ENCODE assay signal across 8 cellular contexts in genomic region chr1:43835141-43836021, GRCh38.
DNase-seq lines count a peak whose midpoint lies in the region; ATAC-seq and TF ChIP-seq lines count a peak whose summit lies in the region.

No MANE protein-coding gene starts in this region.

- H3K4me1 ChIP-seq in mucosa of rectum (ENCODE audit: control insufficient read depth in 2 of 2, insufficient read depth in 2 of 2, low read length in 2 of 2): peaks cover 15 to 20% of the 10 kb centered on the region in 2 donors
- H3K4me1 ChIP-seq in testis: peaks cover 9% of the 10 kb centered on the region

- no peaks in the 10 kb centered on the region for H3K9me3 ChIP-seq in mucosa of rectum (ENCODE audit: control insufficient read depth in 2 of 2, low read length in 2 of 2)
- no peaks in the 10 kb centered on the region for H3K9me3 ChIP-seq in testis

- in situ Hi-C loops in brain microvascular endothelial cell (cut with HindIII; ENCODE audit: low pct_ligation_motif_present, low sequenced_read_pairs): no loop called here

- no peaks in the 10 kb centered on the region for H3K27me3 ChIP-seq in brain microvascular endothelial cell (replicated peaks)
- no peaks in the 10 kb centered on the region for H3K27me3 ChIP-seq in mucosa of rectum (ENCODE audit: control insufficient read depth in 2 of 2, insufficient read depth in 2 of 2, low read length in 2 of 2)
- H3K27me3 ChIP-seq in testis: no peaks in the 10 kb centered on the region

- DNase-seq in ELF-1 (ENCODE audit: low read depth, low spot score) (peak; percentile 36), NCI-H226 (peak; percentile 93), brain microvascular endothelial cell (peak; percentile 85), GM10266 (ENCODE audit: extremely low spot score) (no peak), testis (no peak), mesenteric fat pad (ENCODE audit: low spot score) (no peak)

- TF ChIP-seq POLR2A in testis (IDR thresholded peaks at IDR 0.05): no peak

- H3K36me3 ChIP-seq in brain microvascular endothelial cell (replicated peaks) (no peaks in the 10 kb centered on the region), mucosa of rectum (ENCODE audit: control insufficient read depth in 2 of 2, insufficient read depth in 2 of 2, low read length in 2 of 2) (no peaks in the 10 kb centered on the region), testis (ENCODE audit: low read depth, missing control alignments) (no peaks in the 10 kb centered on the region)

- intact Hi-C loops in testis (cut with DNase I; ENCODE audit: low total_unique reads): no loop called here

- TF ChIP-seq CTCF in brain microvascular endothelial cell (IDR thresholded peaks at IDR 0.05; ENCODE audit: low read depth, low read length, missing control alignments) (no peak), GM10266 (IDR thresholded peaks at IDR 0.05; ENCODE audit: control insufficient read depth, insufficient read depth, low read depth, missing control alignments) (no peak), testis (IDR thresholded peaks at IDR 0.05) (no peak)

- whole genome bisulfite sequencing in testis, 2 donors: 83 to 93% methylated on average over 9 to 10 of the region's 10 CpGs

- ATAC-seq in HG03039 (IDR thresholded peaks at IDR 0.05; ENCODE audit: unreplicated experiment): no peak

- no peak overlapping the region for H3K9ac ChIP-seq in mucosa of rectum (ENCODE audit: low read depth in 1 of 2, low read length in 2 of 2)

- no peak overlapping the region for H3K4me3 ChIP-seq in brain microvascular endothelial cell (ENCODE audit: low read depth, low read length)
- no peak overlapping the region for H3K4me3 ChIP-seq in mucosa of rectum (ENCODE audit: low read length in 2 of 2)
- no peak overlapping the region for H3K4me3 ChIP-seq in testis

- H3K27ac ChIP-seq in brain microvascular endothelial cell (peak overlapping the region; percentile 68), mucosa of rectum (ENCODE audit: low read depth in 2 of 2, low read length in 2 of 2) (peak overlapping the region; percentile 64 to 72), testis (no peak overlapping the region)

Comparison
In these comparisons a context has a peak if more than half of its experiments do, and no peak if none do; other contexts are left out.
1. DNase-seq: peak in ELF-1 (single experiment), NCI-H226 (single experiment) and brain microvascular endothelial cell (single experiment); none in GM10266 (single experiment), testis (single experiment) and mesenteric fat pad (single experiment).
2. H3K27ac ChIP-seq: peak in brain microvascular endothelial cell (single experiment) and mucosa of rectum (2 of 2); none in testis (0 of 2).